22 cellular contexts compared by ENCODE assay signal in genomic region chr1:181386340-181386739, GRCh38.
A peak's percentile ranks its signal among the peaks of the same experiment; 100 is the strongest.
DNase-seq lines count a peak whose midpoint lies in the region; ATAC-seq and TF ChIP-seq lines count a peak whose summit lies in the region.
"Had no signal": no experiment of that assay in that cellular context is flagged by ENCODE, and none has a peak within 500 bp of the region (broad histone marks: within the 10 kb centered on the region; RNA-seq: fewer than 3 reads in every experiment).

No MANE protein-coding gene starts in this region.

- no peak overlapping the region for H2BK120ac ChIP-seq in trophoblast cell (ENCODE audit: insufficient read depth, low read length, poor library complexity)

- H3K36me3 ChIP-seq in left ventricle myocardium inferior (no peaks in the 10 kb centered on the region), right atrium auricular region (no peaks in the 10 kb centered on the region), trophoblast cell (ENCODE audit: control insufficient read depth in 1 of 2, insufficient read depth in 2 of 2, low read length in 2 of 2) (no peaks in the 10 kb centered on the region)

- H3K27ac ChIP-seq in left ventricle myocardium inferior (replicated peaks) (no peak overlapping the region), right atrium auricular region (no peak overlapping the region), trophoblast cell (ENCODE audit: low read depth, low read length) (no peak overlapping the region)
- H3K27ac ChIP-seq: A549 had no signal

- H3K4me3 ChIP-seq in left ventricle myocardium inferior: no peak overlapping the region
- H3K4me3 ChIP-seq in right atrium auricular region: no peak overlapping the region
- H3K4me3 ChIP-seq in trophoblast cell (ENCODE audit: low read depth, low read length): no peak overlapping the region
- H3K4me3 ChIP-seq: A549, GM12878, GM23338 had no signal

- WGBS in trophoblast cell (ENCODE audit: extremely low coverage, insufficient coverage, insufficient read length): no CpG with 5 or more reads among the region's 2 CpGs

- H3K4me1 ChIP-seq in left ventricle myocardium inferior (peaks cover 8% of the 10 kb centered on the region), right atrium auricular region (peaks cover 0 to 6% of the 10 kb centered on the region in 2 donors), trophoblast cell (ENCODE audit: control insufficient read depth in 1 of 2, insufficient read depth in 2 of 2, low read length in 2 of 2) (no peaks in the 10 kb centered on the region)
- H3K4me1 ChIP-seq: A549, Caco-2 had no signal

- no peak overlapping the region for H3K14ac ChIP-seq in trophoblast cell (ENCODE audit: low read length)

- H4K12ac ChIP-seq in trophoblast cell (ENCODE audit: low read depth, low read length): no peak overlapping the region

- TF ChIP-seq CTCF in left ventricle myocardium inferior (IDR thresholded peaks at IDR 0.05; ENCODE audit: borderline replicate concordance) (no peak), right atrium auricular region (IDR thresholded peaks at IDR 0.05) (no peak)

- peak overlapping the region; percentile 64 for H3K23ac ChIP-seq in trophoblast cell (ENCODE audit: low read length)

- peak; percentile 66 for ATAC-seq in Right ventricle myocardium superior (ENCODE audit: poor library complexity)
- ATAC-seq in left ventricle myocardium superior: peak; percentile 79
- ATAC-seq in GM21381 (IDR thresholded peaks at IDR 0.05; ENCODE audit: unreplicated experiment): no peak
- ATAC-seq: A549, GM12878, GM23338, HCT116 had no signal

- no peak overlapping the region for H2BK12ac ChIP-seq in trophoblast cell (ENCODE audit: low read length)

- no peaks in the 10 kb centered on the region for H3K9me3 ChIP-seq in left ventricle myocardium inferior (replicated peaks)
- no peaks in the 10 kb centered on the region for H3K9me3 ChIP-seq in right atrium auricular region
- H3K9me3 ChIP-seq in trophoblast cell (ENCODE audit: insufficient read depth, low read depth, low read length): no peaks in the 10 kb centered on the region
- H3K9me3 ChIP-seq: A549, Caco-2 had no signal

- no peak overlapping the region for H3K4me2 ChIP-seq in trophoblast cell (ENCODE audit: low read length)
- H3K4me2 ChIP-seq: A549, GM23338 had no signal

- H3K79me1 ChIP-seq in trophoblast cell (ENCODE audit: low read length): no peaks in the 10 kb centered on the region

- H2BK5ac ChIP-seq in trophoblast cell (ENCODE audit: low read depth, low read length, poor library complexity): no peak overlapping the region

- H3K4ac ChIP-seq in trophoblast cell (ENCODE audit: low read depth, low read length): no peak overlapping the region

- peaks cover 24% of the 10 kb centered on the region for H3K27me3 ChIP-seq in left ventricle myocardium inferior (ENCODE audit: low read depth)
- H3K27me3 ChIP-seq in right atrium auricular region: no peaks in the 10 kb centered on the region
- H3K27me3 ChIP-seq in trophoblast cell (ENCODE audit: insufficient read depth, low read length): no peaks in the 10 kb centered on the region

- no peaks in the 10 kb centered on the region for H3K79me2 ChIP-seq in trophoblast cell (ENCODE audit: control insufficient read depth, insufficient read depth, low read length, poor library complexity)

- H2AFZ ChIP-seq in trophoblast cell (ENCODE audit: insufficient read depth, low read length, poor library complexity): no peak overlapping the region
- H2AFZ ChIP-seq: GM23338 had no signal

- no peak overlapping the region for H3K18ac ChIP-seq in trophoblast cell (ENCODE audit: low read length)

- H3K9ac ChIP-seq in trophoblast cell (ENCODE audit: low read length): no peak overlapping the region

- no peak overlapping the region for H4K91ac ChIP-seq in trophoblast cell (ENCODE audit: low read depth, low read length)

- peak; percentile 7 for DNase-seq in NCI-H1105 treated with DMSO at 0.1 percent for 48 hours (lab: John Stamatoyannopoulos, UW)
- DNase-seq in NCI-H1105 (lab: John Stamatoyannopoulos, UW): no peak
- no peak for DNase-seq in Right ventricle myocardium superior
- no peak for DNase-seq in left ventricle myocardium inferior
- no peak for DNase-seq in left ventricle myocardium superior
- no peak for DNase-seq in right atrium auricular region (ENCODE audit: low spot score)
- no peak for DNase-seq in trophoblast cell
- DNase-seq: 8988T; ACHN; C1 segment of cervical spinal cord; Caco-2; CD4-positive, alpha-beta memory T cell; DMS 273 treated with DMSO at 0.1 percent for 48 hours; DMS79; EL; GDM1; H9 had no signal

- H2AK5ac ChIP-seq in trophoblast cell (ENCODE audit: low read length): no peak overlapping the region

- H4K8ac ChIP-seq in trophoblast cell (ENCODE audit: low read depth, low read length): no peak overlapping the region

- intact Hi-C loops in Right ventricle myocardium superior (cut with DNase I) (no loop called here), left ventricle myocardium inferior (cut with micrococcal nuclease) (no loop called here), left ventricle myocardium superior (cut with micrococcal nuclease) (no loop called here)
